Comparison of ENCODE assay signal across 24 cellular contexts in the genomic region with DNA sequence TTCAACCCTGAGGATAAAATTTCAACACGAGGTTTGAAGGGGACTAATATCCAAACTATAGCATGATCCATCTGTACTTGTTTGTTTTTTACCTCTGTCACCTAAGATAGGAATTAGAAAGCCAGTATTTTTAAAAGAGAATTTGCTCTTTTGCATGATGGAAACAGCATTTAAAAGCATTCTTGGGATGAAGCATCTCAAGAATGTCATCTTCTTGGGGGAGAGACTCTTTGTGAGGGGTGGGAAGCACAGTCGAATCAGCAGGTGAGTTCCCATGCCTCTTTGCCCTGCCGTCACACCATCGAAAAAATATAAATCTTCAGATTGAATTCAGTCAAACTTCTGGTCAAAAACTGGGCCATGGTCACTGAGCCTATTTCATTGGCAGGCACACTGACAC. TPM values are rescaled to one million over a fixed set of nuclear protein-coding genes. Genes with fewer than 3 reads are reported as not detected.
"Had no signal": no experiment of that assay in that cellular context is flagged by ENCODE, and none has a peak within 500 bp of the region (broad histone marks: within the 10 kb centered on the region; RNA-seq: fewer than 3 reads in every experiment).

No MANE protein-coding gene starts in this region.

- H3K27ac ChIP-seq: HL-60, RWPE1, SJCRH30 had no signal

- H3K4me1 ChIP-seq: SJCRH30 had no signal

- FAIRE-seq: HepG2, HTR-8/SVneo had no signal

- H3K27me3 ChIP-seq: MG63, SJCRH30 had no signal

- H3K4me3 ChIP-seq: MG63, SJCRH30 had no signal

- H3K36me3 ChIP-seq: MG63, SJCRH30 had no signal

- DNase-seq: IMR-90, Karpas-422, KG1, MG63, NCI-H1092, NCI-H1105 treated with DMSO at 0.1 percent for 48 hours, NCI-H1417 treated with DMSO at 0.1 percent for 48 hours, NCI-H187, NCI-H2029, NCI-H2081 treated with DMSO at 0.1 percent for 48 hours, NCI-H2171, NCI-H226, NCI-H446, NCI-H510A, NCI-H524 treated with DMSO at 0.1 percent for 48 hours, NCI-H69, NCI-H774, PC-3, SHP77, SJCRH30 had no signal

- H3K9me3 ChIP-seq: MG63, SJCRH30 had no signal

RNA-seq across cellular contexts. Expression of a gene that starts 55.3 kb away (rescaled TPM):
- total RNA-seq: HepG2 had no signal
- polyA plus RNA-seq: HepG2 had no signal
